In the genomic region with DNA sequence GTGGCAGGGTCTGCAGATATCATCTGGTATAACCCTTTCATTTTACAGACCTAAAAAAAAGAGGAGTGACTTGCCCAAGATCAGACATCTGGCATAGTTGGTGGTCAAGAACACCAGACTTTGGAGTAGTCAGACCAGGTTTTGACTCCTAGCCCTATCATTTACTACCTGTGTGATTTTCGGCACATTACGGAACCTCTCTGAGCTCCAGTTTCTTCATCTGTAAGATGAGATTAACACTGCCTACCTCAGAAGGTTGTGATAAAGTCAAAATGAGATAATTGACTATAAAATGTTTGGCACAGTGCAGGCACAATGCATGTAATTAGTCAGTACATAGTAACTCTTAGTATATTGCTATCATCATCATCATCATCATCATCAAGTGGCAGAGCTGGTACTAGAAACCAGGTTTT, we compare ENCODE assay signal across 8 cellular contexts. TPM values are rescaled to one million over a fixed set of nuclear protein-coding genes. Genes with fewer than 3 reads are reported as not detected.
DNase-seq lines count a peak whose midpoint lies in the region; ATAC-seq and TF ChIP-seq lines count a peak whose summit lies in the region.

No MANE protein-coding gene starts in this region.

- no peaks in the 10 kb centered on the region for H3K36me3 ChIP-seq in heart right ventricle
- H3K36me3 ChIP-seq in right atrium auricular region: no peaks in the 10 kb centered on the region
- no peaks in the 10 kb centered on the region for H3K36me3 ChIP-seq in iPS DF 6.9 (ENCODE audit: control insufficient read depth, insufficient read depth, low read length)

- H3K27me3 ChIP-seq in heart right ventricle: peaks cover 0 to 35% (median 0%) of the 10 kb centered on the region in 7 donors
- H3K27me3 ChIP-seq in right atrium auricular region: no peaks in the 10 kb centered on the region
- H3K27me3 ChIP-seq in iPS DF 6.9 (ENCODE audit: control insufficient read depth, insufficient read depth, low read length): no peaks in the 10 kb centered on the region; the same call in 1 of the 2 replicates

- H3K36me3 Mint-ChIP-seq in activated CD8-positive, alpha-beta T cell treated with anti-CD3 and anti-CD28 coated beads, Interleukin-2, amount 10 ng/mL, durations not matched to agents 7 days and 5 days (ENCODE audit: low read depth): peaks cover 8% of the 10 kb centered on the region

- peak overlapping the region; percentile 4 for H3K27ac Mint-ChIP-seq in activated CD8-positive, alpha-beta T cell treated with anti-CD3 and anti-CD28 coated beads, Interleukin-2, amount 10 ng/mL, durations not matched to agents 7 days and 5 days
- H3K27ac Mint-ChIP-seq in stimulated activated naive CD8-positive, alpha-beta T cell treated with anti-CD3 and anti-CD28 coated beads, Interleukin-15, amount 100 ng/mL, for 72 hours: peak overlapping the region in 1 of 2 donors; percentile 91

- DNase-seq in heart right ventricle (no peak), right atrium auricular region (ENCODE audit: low spot score) (no peak), iPS DF 6.9 (ENCODE audit: low read depth, low spot score) (no peak), HCEC 1CT (no peak), DMS114 treated with DMSO at 0.1 percent for 48 hours (lab: John Stamatoyannopoulos, UW; ENCODE audit: unreplicated experiment) (no peak), left colon (no peak)
- DNase-seq in activated CD8-positive, alpha-beta T cell treated with anti-CD3 and anti-CD28 coated beads, Interleukin-2, amount 10 ng/mL, durations not matched to agents 7 days and 5 days: no peak
- no peak for DNase-seq in stimulated activated naive CD8-positive, alpha-beta T cell treated with anti-CD3 and anti-CD28 coated beads, Interleukin-15, amount 100 ng/mL, for 72 hours

- peak overlapping the region; percentile 88 for H3K4me3 Mint-ChIP-seq in activated CD8-positive, alpha-beta T cell treated with anti-CD3 and anti-CD28 coated beads, Interleukin-2, amount 10 ng/mL, durations not matched to agents 7 days and 5 days
- peak overlapping the region; percentile 96 to 97 for H3K4me3 Mint-ChIP-seq in stimulated activated naive CD8-positive, alpha-beta T cell treated with anti-CD3 and anti-CD28 coated beads, Interleukin-15, amount 100 ng/mL, for 72 hours

- peaks cover 0 to 30% (median 8%) of the 10 kb centered on the region in 9 donors for H3K4me1 ChIP-seq in heart right ventricle
- H3K4me1 ChIP-seq in right atrium auricular region: peaks cover 0 to 17% of the 10 kb centered on the region in 2 donors
- no peaks in the 10 kb centered on the region; the same call in 1 of the 2 replicates for H3K4me1 ChIP-seq in iPS DF 6.9 (ENCODE audit: control insufficient read depth, insufficient read depth, low read length)

- no peaks in the 10 kb centered on the region for H3K9me3 Mint-ChIP-seq in activated CD8-positive, alpha-beta T cell treated with anti-CD3 and anti-CD28 coated beads, Interleukin-2, amount 10 ng/mL, durations not matched to agents 7 days and 5 days (ENCODE audit: insufficient read depth)
- no peaks in the 10 kb centered on the region for H3K9me3 Mint-ChIP-seq in stimulated activated naive CD8-positive, alpha-beta T cell treated with anti-CD3 and anti-CD28 coated beads, Interleukin-15, amount 100 ng/mL, for 72 hours

- H3K9me3 ChIP-seq in heart right ventricle: no peaks in the 10 kb centered on the region
- H3K9me3 ChIP-seq in right atrium auricular region: no peaks in the 10 kb centered on the region
- no peaks in the 10 kb centered on the region for H3K9me3 ChIP-seq in iPS DF 6.9 (ENCODE audit: control insufficient read depth, insufficient read depth, low read length)

- intact Hi-C loops in heart right ventricle (cut with DNase I): loop anchor here in 1 of 10 donors (10.0 kb wide), 1 partner anchor 61 kb away; no protein-coding TSS in a partner anchor
- intact Hi-C loops in left colon (cut with DNase I, micrococcal nuclease): no loop called here

- POLR2A ChIA-PET in activated CD8-positive, alpha-beta T cell treated with anti-CD3 and anti-CD28 coated beads, Interleukin-2, amount 10 ng/mL, durations not matched to agents 7 days and 5 days (lab: Charles Lee): interaction anchor here (0.9 kb wide), 1 partner anchor 67 kb away, joined by 6 read pairs; no protein-coding TSS in a partner anchor

- peaks cover 28% of the 10 kb centered on the region for H3K27me3 Mint-ChIP-seq in activated CD8-positive, alpha-beta T cell treated with anti-CD3 and anti-CD28 coated beads, Interleukin-2, amount 10 ng/mL, durations not matched to agents 7 days and 5 days (ENCODE audit: low read depth)
- peaks cover 45% of the 10 kb centered on the region for H3K27me3 Mint-ChIP-seq in stimulated activated naive CD8-positive, alpha-beta T cell treated with anti-CD3 and anti-CD28 coated beads, Interleukin-15, amount 100 ng/mL, for 72 hours

- CTCF ChIA-PET in activated CD8-positive, alpha-beta T cell treated with anti-CD3 and anti-CD28 coated beads, Interleukin-2, amount 10 ng/mL, durations not matched to agents 7 days and 5 days (lab: Charles Lee): interaction anchor here (0.8 to 4.7 kb wide), 5 partner anchors 10 to 67 kb away, joined by 3 to 48 read pairs (median 8); no protein-coding TSS in a partner anchor

- H3K4me1 Mint-ChIP-seq in activated CD8-positive, alpha-beta T cell treated with anti-CD3 and anti-CD28 coated beads, Interleukin-2, amount 10 ng/mL, durations not matched to agents 7 days and 5 days (ENCODE audit: low read depth): peaks cover 24% of the 10 kb centered on the region
- H3K4me1 Mint-ChIP-seq in stimulated activated naive CD8-positive, alpha-beta T cell treated with anti-CD3 and anti-CD28 coated beads, Interleukin-15, amount 100 ng/mL, for 72 hours: peaks cover 58% of the 10 kb centered on the region

- ATAC-seq in heart right ventricle (no peak), left colon (no peak)
- ATAC-seq in activated CD8-positive, alpha-beta T cell treated with anti-CD3 and anti-CD28 coated beads, Interleukin-2, amount 10 ng/mL, durations not matched to agents 7 days and 5 days: no peak
- ATAC-seq in stimulated activated naive CD8-positive, alpha-beta T cell treated with anti-CD3 and anti-CD28 coated beads, Interleukin-15, amount 100 ng/mL, for 72 hours: no peak

- WGBS in heart right ventricle, 2 donors: 55 to 89% methylated on average over 2 of the region's 2 CpGs
- WGBS in iPS DF 6.9 (ENCODE audit: insufficient coverage, insufficient read length): no CpG with 5 or more reads among the region's 2 CpGs

- H3K4me3 ChIP-seq in heart right ventricle (peak overlapping the region in 9 of 10 donors; percentile 45 to 92 (median 86)), right atrium auricular region (peak overlapping the region in 1 of 2 donors; percentile 83), iPS DF 6.9 (ENCODE audit: low read length) (peak overlapping the region; percentile 83; the same call in 1 of the 2 replicates)

- no peak for TF ChIP-seq CTCF in heart right ventricle (IDR thresholded peaks at IDR 0.05)
- no peak for TF ChIP-seq CTCF in right atrium auricular region (IDR thresholded peaks at IDR 0.05)

- H3K27ac ChIP-seq in heart right ventricle (no peak overlapping the region), right atrium auricular region (peak overlapping the region in 1 of 2 donors; percentile 83), iPS DF 6.9 (ENCODE audit: low read length) (no peak overlapping the region)

RNA-seq across cellular contexts. Expression of a gene that starts 1.2 kb away (rescaled TPM):
- total RNA-seq in heart right ventricle (10 to 100 TPM; 14.6 to 36.9 (median 22.2) TPM), right atrium auricular region (10 to 100 TPM in 1 of 2 donors, 1 to 10 TPM in 1; 8.5 to 11.3 TPM), left colon (1 to 10 TPM in 1 of 2 donors, under 1 TPM in 1; 0.28 to 2.4 TPM)
- polyA plus RNA-seq in heart right ventricle: 10 to 100 TPM; 10.6 to 12.4 TPM
- 1 to 10 TPM; 6.6 to 7.1 TPM for total RNA-seq in activated CD8-positive, alpha-beta T cell treated with anti-CD3 and anti-CD28 coated beads, Interleukin-2, amount 10 ng/mL, durations not matched to agents 7 days and 5 days
